13 cellular contexts compared by ENCODE assay signal in genomic region chr20:25574411-25574810, GRCh38. TPM values are rescaled to one million over a fixed set of nuclear protein-coding genes. Genes with fewer than 3 reads are reported as not detected.
DNase-seq lines count a peak whose midpoint lies in the region; ATAC-seq and TF ChIP-seq lines count a peak whose summit lies in the region.
"Had no signal": no experiment of that assay in that cellular context is flagged by ENCODE, and none has a peak within 500 bp of the region (broad histone marks: within the 10 kb centered on the region; RNA-seq: fewer than 3 reads in every experiment).

No MANE protein-coding gene starts in this region.

- no peak overlapping the region for H3K18ac ChIP-seq in neuronal stem cell (ENCODE audit: low read length)

- peaks cover 54% of the 10 kb centered on the region for H3K4me1 Mint-ChIP-seq in nephron progenitor cell

- no peak overlapping the region for H3K4me3 Mint-ChIP-seq in nephron progenitor cell
- H3K4me3 Mint-ChIP-seq: activated T-cell treated with anti-CD3 and anti-CD28 coated beads, Interleukin-2, amount 50 U/mL, for 4 hours had no signal

- H3K27ac ChIP-seq in coronary artery (no peak overlapping the region), neuronal stem cell (replicated peaks; ENCODE audit: low read length) (no peak overlapping the region)
- H3K27ac ChIP-seq: SJSA1, thoracic aorta had no signal

- no peak overlapping the region for H2AFZ ChIP-seq in neuronal stem cell (ENCODE audit: low read length)

- no peak overlapping the region for H3K9ac ChIP-seq in neuronal stem cell (ENCODE audit: low read depth, low read length, poor library complexity)

- no peak overlapping the region for H2AK5ac ChIP-seq in neuronal stem cell (ENCODE audit: low read depth, low read length)

- H3K4me3 ChIP-seq in NB4 (ENCODE audit: low read depth, low read length) (no peak overlapping the region), coronary artery (no peak overlapping the region), neuronal stem cell (ENCODE audit: low read length in 2 of 2) (no peak overlapping the region)
- H3K4me3 ChIP-seq: SJSA1, thoracic aorta had no signal

- H3K27me3 Mint-ChIP-seq in nephron progenitor cell (ENCODE audit: low read depth, poor library complexity), result no peaks in the 10 kb centered on the region

- TF ChIP-seq CTCF in NB4 (IDR thresholded peaks at IDR 0.05; ENCODE audit: low read depth, low read length) (peak; percentile 16), coronary artery (IDR thresholded peaks at IDR 0.05) (no peak), nephron progenitor cell (IDR thresholded peaks at IDR 0.05) (no peak)

- H2BK120ac ChIP-seq in neuronal stem cell (ENCODE audit: low read depth, low read length), result no peak overlapping the region

- H2BK15ac ChIP-seq in neuronal stem cell (ENCODE audit: low read length), result no peak overlapping the region

- ATAC-seq in GM18511 (IDR thresholded peaks at IDR 0.05; ENCODE audit: unreplicated experiment), result no peak
- ATAC-seq in GM19023 (IDR thresholded peaks at IDR 0.05; ENCODE audit: unreplicated experiment), result no peak
- ATAC-seq: activated T-cell treated with anti-CD3 and anti-CD28 coated beads, Interleukin-2, amount 50 U/mL, for 4 hours had no signal

- H3K9me3 ChIP-seq in neuronal stem cell (replicated peaks in 1 of 2; ENCODE audit: control insufficient read depth in 2 of 2, insufficient read depth in 1 of 2, low read depth in 1 of 2, low read length in 2 of 2), result peaks cover 0 to 2% of the 10 kb centered on the region in 2 donors
- H3K9me3 ChIP-seq: SJSA1, thoracic aorta had no signal

- H2BK5ac ChIP-seq in neuronal stem cell (ENCODE audit: low read length), result no peak overlapping the region

- no peaks in the 10 kb centered on the region for H3K27me3 ChIP-seq in neuronal stem cell (ENCODE audit: control insufficient read depth in 3 of 3, insufficient read depth in 3 of 3, low read depth in 1 of 3, low read length in 3 of 3)
- H3K27me3 ChIP-seq: SJSA1 had no signal

- H3K36me3 ChIP-seq in neuronal stem cell (replicated peaks in 1 of 2; ENCODE audit: control insufficient read depth in 2 of 2, insufficient read depth in 2 of 2, low read length in 2 of 2), result peaks cover 2 to 60% of the 10 kb centered on the region in 2 donors

- peak overlapping the region; percentile 50 for H3K27ac Mint-ChIP-seq in nephron progenitor cell

- H3K36me3 Mint-ChIP-seq in nephron progenitor cell (ENCODE audit: low read depth), result peaks cover 64% of the 10 kb centered on the region

- no peak overlapping the region for H3K14ac ChIP-seq in neuronal stem cell (ENCODE audit: low read length)

- H3K79me1 ChIP-seq in neuronal stem cell (ENCODE audit: low read depth, low read length), result peaks cover 5% of the 10 kb centered on the region

- no peak overlapping the region for H3K4ac ChIP-seq in neuronal stem cell (ENCODE audit: low read length)

- no peak overlapping the region for H4K91ac ChIP-seq in neuronal stem cell (ENCODE audit: low read depth, low read length, poor library complexity)

- peaks cover 4 to 13% of the 10 kb centered on the region in 2 donors for H3K4me1 ChIP-seq in neuronal stem cell (ENCODE audit: control insufficient read depth in 2 of 2, insufficient read depth in 1 of 2, low read depth in 1 of 2, low read length in 2 of 2)
- H3K4me1 ChIP-seq: SJSA1 had no signal

- H3K4me2 ChIP-seq in neuronal stem cell (ENCODE audit: insufficient read depth, low read length, poor library complexity, severe bottlenecking), result no peak overlapping the region

- no CpG with 5 or more reads among the region's 3 CpGs for WGBS in neuronal stem cell (ENCODE audit: extremely low coverage in 2 of 2, insufficient read length in 2 of 2, insufficient replicate concordance in 1 of 2), 2 donors

- DNase-seq in DMS53 (lab: John Stamatoyannopoulos, UW) (peak; percentile 41), DMS53 treated with DMSO at 0.1 percent for 48 hours (lab: John Stamatoyannopoulos, UW; ENCODE audit: unreplicated experiment) (no peak), NB4 (ENCODE audit: low read depth) (peak; percentile 44), coronary artery (ENCODE audit: low spot score) (peak; percentile 26), nephron progenitor cell (no peak), neuronal stem cell (ENCODE audit: low spot score) (no peak)
- DNase-seq: activated T-cell treated with anti-CD3 and anti-CD28 coated beads, Interleukin-2, amount 50 U/mL, for 4 hours; AML-193; midbrain had no signal

- no peak overlapping the region for H4K8ac ChIP-seq in neuronal stem cell (ENCODE audit: low read depth, low read length)

- no peak for TF ChIP-seq POLR2A in NB4 (IDR thresholded peaks at IDR 0.05; ENCODE audit: extremely low read depth, insufficient read length)

- H2BK12ac ChIP-seq in neuronal stem cell (ENCODE audit: low read length), result no peak overlapping the region

- H3K23ac ChIP-seq in neuronal stem cell (ENCODE audit: low read depth, low read length, poor library complexity), result no peak overlapping the region

- peaks cover 4% of the 10 kb centered on the region for H3K9me3 Mint-ChIP-seq in nephron progenitor cell
- H3K9me3 Mint-ChIP-seq: activated T-cell treated with anti-CD3 and anti-CD28 coated beads, Interleukin-2, amount 50 U/mL, for 4 hours had no signal

RNA-seq across cellular contexts. Expression of gene NINL, which starts 10.9 kb away (rescaled TPM):
- polyA plus RNA-seq in neuronal stem cell (2013, experiment 1 of 2), result 16.6 TPM
- 16.0 TPM for polyA plus RNA-seq in neuronal stem cell (2013, experiment 2 of 2)

RNA-seq across cellular contexts. Expression of gene NANP, which starts 49.4 kb away (rescaled TPM):
- polyA plus RNA-seq in neuronal stem cell (2013, experiment 1 of 2), result 5.5 TPM
- 5.6 TPM for polyA plus RNA-seq in neuronal stem cell (2013, experiment 2 of 2)

Comparison
In these comparisons a context has a peak if more than half of its experiments do, and no peak if none do; other contexts are left out.
1. DNase-seq: peak in DMS53 (single experiment), NB4 (single experiment) and coronary artery (single experiment); none in DMS53 treated with DMSO at 0.1 percent for 48 hours (single experiment), nephron progenitor cell (single experiment) and neuronal stem cell (single experiment).